ENCODE assay signal across 29 cellular contexts in the genomic region with DNA sequence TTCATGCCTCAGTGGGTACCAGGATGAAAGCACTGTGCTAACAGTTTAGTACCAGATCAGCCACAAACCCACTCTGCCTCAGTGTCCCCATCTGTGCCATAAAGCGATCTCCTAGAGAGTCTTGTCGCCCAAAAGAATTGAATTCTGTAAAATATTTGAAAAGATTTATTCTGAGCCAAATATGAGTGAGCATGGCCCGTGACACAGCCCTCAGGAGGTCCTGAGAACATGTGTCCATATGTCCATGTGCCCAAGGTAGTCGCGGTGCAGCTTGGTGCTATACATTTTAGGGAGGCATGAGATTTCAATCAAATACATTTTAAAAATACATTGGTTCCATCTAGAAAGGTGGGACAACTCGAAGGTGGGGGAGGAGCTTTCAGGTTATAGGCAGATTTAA. TPM values are rescaled to one million over a fixed set of nuclear protein-coding genes. Genes with fewer than 3 reads are reported as not detected.
"Had no signal": no experiment of that assay in that cellular context is flagged by ENCODE, and none has a peak within 500 bp of the region (broad histone marks: within the 10 kb centered on the region; RNA-seq: fewer than 3 reads in every experiment).

No MANE protein-coding gene starts in this region.

- H3K36me3 ChIP-seq: adrenal gland had no signal

- H3K9me3 Mint-ChIP-seq: activated CD4-positive, alpha-beta memory T cell treated with anti-CD3 and anti-CD28 coated beads, Interleukin-2, amount 10 ng/mL, durations not matched to agents 7 days and 5 days; activated CD4-positive, alpha-beta T cell treated with anti-CD3 and anti-CD28 coated beads, Interleukin-2, amount 10 ng/mL, durations not matched to agents 7 days and 5 days; activated naive CD8-positive, alpha-beta T cell treated with anti-CD3 and anti-CD28 coated beads for 36 hours; activated naive CD8-positive, alpha-beta T cell treated with anti-CD3 and anti-CD28 coated beads, Interleukin-2, amount 50 U/mL, for 24 hours; activated T-cell treated with anti-CD3 and anti-CD28 coated beads, Interleukin-2, amount 50 U/mL, for 24 hours; activated T-cell treated with anti-CD3 and anti-CD28 coated beads, Interleukin-2, amount 50 U/mL, for 72 hours had no signal

- H3K4me1 Mint-ChIP-seq: activated CD4-positive, alpha-beta memory T cell treated with anti-CD3 and anti-CD28 coated beads, Interleukin-2, amount 10 ng/mL, durations not matched to agents 7 days and 5 days; activated CD4-positive, alpha-beta T cell treated with anti-CD3 and anti-CD28 coated beads for 36 hours; activated CD4-positive, alpha-beta T cell treated with anti-CD3 and anti-CD28 coated beads, Interleukin-2, amount 10 ng/mL, durations not matched to agents 7 days and 5 days; activated naive CD8-positive, alpha-beta T cell treated with anti-CD3 and anti-CD28 coated beads for 36 hours; activated naive CD8-positive, alpha-beta T cell treated with anti-CD3 and anti-CD28 coated beads, Interleukin-2, amount 50 U/mL, for 24 hours had no signal

- DNase-seq: activated CD4-positive, alpha-beta memory T cell treated with anti-CD3 and anti-CD28 coated beads, Interleukin-2, amount 10 ng/mL, durations not matched to agents 7 days and 5 days; activated CD4-positive, alpha-beta T cell treated with anti-CD3 and anti-CD28 coated beads for 36 hours; activated CD4-positive, alpha-beta T cell treated with anti-CD3 and anti-CD28 coated beads, Interleukin-2, amount 10 ng/mL, durations not matched to agents 7 days and 5 days; activated CD4-positive, alpha-beta T cell treated with anti-CD3 and anti-CD28 coated beads, Interleukin-2, amount 50 U/mL, for 4 hours; activated CD4-positive, CD25-positive, alpha-beta regulatory T cell; activated CD4-positive, CD25-positive, alpha-beta regulatory T cell treated with anti-CD3 and anti-CD28 coated beads, Interleukin-2, amount 50 U/mL, for 72 hours; activated CD8-positive, alpha-beta memory T cell treated with anti-CD3 and anti-CD28 coated beads, Interleukin-2, amount 50 U/mL, for 48 hours; activated gamma-delta T cell; activated naive CD4-positive, alpha-beta T cell; activated naive CD4-positive, alpha-beta T cell treated with anti-CD3 and anti-CD28 coated beads, Interleukin-2, amount 50 U/mL, for 16 hours; activated naive CD8-positive, alpha-beta T cell treated with anti-CD3 and anti-CD28 coated beads for 36 hours; activated naive CD8-positive, alpha-beta T cell treated with anti-CD3 and anti-CD28 coated beads, Interleukin-2, amount 50 U/mL, for 24 hours; activated T-cell treated with anti-CD3 and anti-CD28 coated beads for 4 hours; activated T-cell treated with anti-CD3 and anti-CD28 coated beads, Interleukin-2, amount 50 U/mL, for 24 hours; activated T-cell treated with anti-CD3 and anti-CD28 coated beads, Interleukin-2, amount 50 U/mL, for 72 hours; amygdala; aorta; body of pancreas; central memory CD4-positive, alpha-beta T cell; cerebellar nuclear complex; cortex of kidney; dermis blood vessel endothelial cell; effector CD8-positive, alpha-beta T cell; foreskin fibroblast; head of caudate nucleus; T-helper 2 cell had no signal

- H3K27ac Mint-ChIP-seq: activated CD4-positive, alpha-beta memory T cell treated with anti-CD3 and anti-CD28 coated beads, Interleukin-2, amount 10 ng/mL, durations not matched to agents 7 days and 5 days; activated CD4-positive, alpha-beta T cell treated with anti-CD3 and anti-CD28 coated beads for 36 hours; activated CD4-positive, alpha-beta T cell treated with anti-CD3 and anti-CD28 coated beads, Interleukin-2, amount 10 ng/mL, durations not matched to agents 7 days and 5 days; activated naive CD8-positive, alpha-beta T cell treated with anti-CD3 and anti-CD28 coated beads for 36 hours; activated naive CD8-positive, alpha-beta T cell treated with anti-CD3 and anti-CD28 coated beads, Interleukin-2, amount 50 U/mL, for 24 hours; activated T-cell treated with anti-CD3 and anti-CD28 coated beads, Interleukin-2, amount 50 U/mL, for 24 hours; activated T-cell treated with anti-CD3 and anti-CD28 coated beads, Interleukin-2, amount 50 U/mL, for 72 hours had no signal

- H3K27ac ChIP-seq: adrenal gland, body of pancreas, epithelial cell of prostate had no signal

- H3K4me3 Mint-ChIP-seq: activated CD4-positive, alpha-beta memory T cell treated with anti-CD3 and anti-CD28 coated beads, Interleukin-2, amount 10 ng/mL, durations not matched to agents 7 days and 5 days; activated CD4-positive, alpha-beta T cell treated with anti-CD3 and anti-CD28 coated beads for 36 hours; activated CD4-positive, alpha-beta T cell treated with anti-CD3 and anti-CD28 coated beads, Interleukin-2, amount 10 ng/mL, durations not matched to agents 7 days and 5 days; activated naive CD8-positive, alpha-beta T cell treated with anti-CD3 and anti-CD28 coated beads for 36 hours; activated naive CD8-positive, alpha-beta T cell treated with anti-CD3 and anti-CD28 coated beads, Interleukin-2, amount 50 U/mL, for 24 hours; activated T-cell treated with anti-CD3 and anti-CD28 coated beads, Interleukin-2, amount 50 U/mL, for 24 hours; activated T-cell treated with anti-CD3 and anti-CD28 coated beads, Interleukin-2, amount 50 U/mL, for 72 hours had no signal

- H3K27me3 ChIP-seq: adrenal gland, body of pancreas had no signal

- H3K36me3 Mint-ChIP-seq: activated naive CD8-positive, alpha-beta T cell treated with anti-CD3 and anti-CD28 coated beads for 36 hours had no signal

- H3K4me3 ChIP-seq: adrenal gland, body of pancreas had no signal

- H3K9me3 ChIP-seq: adrenal gland, body of pancreas had no signal

- H3K4me1 ChIP-seq: adrenal gland, body of pancreas had no signal

RNA-seq across cellular contexts. Expression of a gene that starts 15.4 kb away (rescaled TPM):
- total RNA-seq: activated CD4-positive, alpha-beta memory T cell treated with anti-CD3 and anti-CD28 coated beads, Interleukin-2, amount 10 ng/mL, durations not matched to agents 7 days and 5 days; activated CD4-positive, alpha-beta T cell treated with anti-CD3 and anti-CD28 coated beads for 36 hours; activated CD4-positive, alpha-beta T cell treated with anti-CD3 and anti-CD28 coated beads, Interleukin-2, amount 10 ng/mL, durations not matched to agents 7 days and 5 days; activated naive CD8-positive, alpha-beta T cell treated with anti-CD3 and anti-CD28 coated beads for 36 hours; activated T-cell treated with anti-CD3 and anti-CD28 coated beads, Interleukin-2, amount 50 U/mL, for 72 hours; endothelial cell of umbilical vein had no signal
